1 cellular context compared by ENCODE assay signal in the genomic region with DNA sequence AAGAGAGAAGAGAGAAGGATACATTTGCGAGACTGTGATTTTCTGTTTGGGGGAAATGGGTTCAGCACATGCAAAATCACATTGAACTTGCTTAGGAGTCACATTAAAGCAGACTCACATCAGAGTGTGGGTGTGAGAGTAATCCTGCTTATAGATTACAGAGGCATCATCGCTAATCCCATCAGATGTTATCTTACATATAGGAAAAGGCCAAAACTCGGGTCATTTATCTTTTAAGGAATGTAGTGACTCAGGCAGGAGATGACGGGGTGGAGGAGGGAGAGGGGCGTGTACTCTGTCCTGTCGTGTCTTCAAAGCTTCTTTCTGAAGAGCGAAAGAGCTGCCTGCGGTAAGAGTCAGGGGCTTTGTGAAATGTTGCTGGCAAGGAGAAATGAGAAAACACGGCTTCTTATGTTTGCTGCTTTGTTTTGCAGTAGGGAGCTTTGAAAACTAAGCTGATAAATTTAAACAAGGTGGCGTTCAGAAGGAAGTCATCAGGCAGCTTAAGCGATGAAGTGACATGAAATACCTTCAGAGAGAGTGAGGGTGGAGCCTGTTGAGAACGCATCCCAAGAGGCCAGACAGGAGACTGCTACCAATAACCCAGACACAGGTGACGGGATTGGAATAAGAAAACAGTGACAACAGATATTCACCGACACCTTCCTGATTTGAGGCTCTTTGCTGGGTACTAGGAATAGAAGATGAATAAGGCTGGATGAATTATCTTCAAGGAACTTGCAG.
TF ChIP-seq lines count a peak whose summit lies in the region.

No MANE protein-coding gene starts in this region.

TF ChIP-seq in HEK293, 187 proteins besides CTCF, POLR2A, EP300 and RAD21 (continued from another document):
- TF ChIP-seq REST (tag by site-specific recombination; IDR thresholded peaks at IDR 0.05) (no peak), ZNF660 (tag by site-specific recombination; IDR thresholded peaks at IDR 0.05) (no peak), ZNF629 (tag by site-specific recombination; IDR thresholded peaks at IDR 0.05) (no peak), SP3 (tag by site-specific recombination; IDR thresholded peaks at IDR 0.05) (peak; percentile 37), KLF10 (tag by site-specific recombination; IDR thresholded peaks at IDR 0.05) (peak; percentile 74), EGR2 (tag by site-specific recombination; IDR thresholded peaks at IDR 0.05; ENCODE audit: low read depth) (peak; percentile 53; the same call in 1 of the 2 replicates), ZIC2 (tag by site-specific recombination; IDR thresholded peaks at IDR 0.05) (no peak), TCF7L2 (IDR thresholded peaks at IDR 0.05; ENCODE audit: borderline replicate concordance, low read depth, low read length) (no peak), TRIM28 (IDR thresholded peaks at IDR 0.05; ENCODE audit: borderline replicate concordance, low read length) (no peak), ZNF423 (tag by site-specific recombination; IDR thresholded peaks at IDR 0.05) (no peak), ZBTB21 (tag by site-specific recombination; IDR thresholded peaks at IDR 0.05) (no peak), ZNF335 (tag by site-specific recombination; conservative IDR thresholded peaks at IDR 0.05) (no peak), ZEB2 (tag by site-specific recombination; IDR thresholded peaks at IDR 0.05) (no peak), ZNF623 (tag by site-specific recombination; IDR thresholded peaks at IDR 0.05) (no peak), MYNN (tag by site-specific recombination; IDR thresholded peaks at IDR 0.05; ENCODE audit: borderline replicate concordance) (no peak), ZNF776 (tag by site-specific recombination; IDR thresholded peaks at IDR 0.05; ENCODE audit: borderline replicate concordance) (no peak), ZFHX2 (tag by site-specific recombination; conservative IDR thresholded peaks at IDR 0.05) (peak; percentile 46), ZFP37 (tag by site-specific recombination; IDR thresholded peaks at IDR 0.05) (no peak), ZNF2 (tag by site-specific recombination; IDR thresholded peaks at IDR 0.05) (no peak), ZSCAN23 (tag by site-specific recombination; IDR thresholded peaks at IDR 0.05) (no peak), ZNF600 (tag by site-specific recombination; IDR thresholded peaks at IDR 0.05) (no peak), ZNF701 (tag by site-specific recombination; IDR thresholded peaks at IDR 0.05) (no peak), ZNF514 (tag by site-specific recombination; IDR thresholded peaks at IDR 0.05) (no peak), ZNF362 (tag by site-specific recombination; IDR thresholded peaks at IDR 0.05) (no peak), ZNF664 (tag by site-specific recombination; IDR thresholded peaks at IDR 0.05) (no peak), ZNF37A (tag by site-specific recombination; IDR thresholded peaks at IDR 0.05) (no peak), ZNF239 (tag by site-specific recombination; IDR thresholded peaks at IDR 0.05) (no peak), REPIN1 (tag by site-specific recombination; IDR thresholded peaks at IDR 0.05; ENCODE audit: low read depth) (no peak), ZNF354C (tag by site-specific recombination; IDR thresholded peaks at IDR 0.05; ENCODE audit: borderline replicate concordance, low read depth) (no peak)
- TF ChIP-seq, protein P1, sequence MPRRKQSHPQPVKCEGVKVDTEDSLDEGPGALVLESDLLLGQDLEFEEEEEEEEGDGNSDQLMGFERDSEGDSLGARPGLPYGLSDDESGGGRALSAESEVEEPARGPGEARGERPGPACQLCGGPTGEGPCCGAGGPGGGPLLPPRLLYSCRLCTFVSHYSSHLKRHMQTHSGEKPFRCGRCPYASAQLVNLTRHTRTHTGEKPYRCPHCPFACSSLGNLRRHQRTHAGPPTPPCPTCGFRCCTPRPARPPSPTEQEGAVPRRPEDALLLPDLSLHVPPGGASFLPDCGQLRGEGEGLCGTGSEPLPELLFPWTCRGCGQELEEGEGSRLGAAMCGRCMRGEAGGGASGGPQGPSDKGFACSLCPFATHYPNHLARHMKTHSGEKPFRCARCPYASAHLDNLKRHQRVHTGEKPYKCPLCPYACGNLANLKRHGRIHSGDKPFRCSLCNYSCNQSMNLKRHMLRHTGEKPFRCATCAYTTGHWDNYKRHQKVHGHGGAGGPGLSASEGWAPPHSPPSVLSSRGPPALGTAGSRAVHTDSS (tag by site-specific recombination; IDR thresholded peaks at IDR 0.05): no peak
- TF ChIP-seq, protein P2, sequence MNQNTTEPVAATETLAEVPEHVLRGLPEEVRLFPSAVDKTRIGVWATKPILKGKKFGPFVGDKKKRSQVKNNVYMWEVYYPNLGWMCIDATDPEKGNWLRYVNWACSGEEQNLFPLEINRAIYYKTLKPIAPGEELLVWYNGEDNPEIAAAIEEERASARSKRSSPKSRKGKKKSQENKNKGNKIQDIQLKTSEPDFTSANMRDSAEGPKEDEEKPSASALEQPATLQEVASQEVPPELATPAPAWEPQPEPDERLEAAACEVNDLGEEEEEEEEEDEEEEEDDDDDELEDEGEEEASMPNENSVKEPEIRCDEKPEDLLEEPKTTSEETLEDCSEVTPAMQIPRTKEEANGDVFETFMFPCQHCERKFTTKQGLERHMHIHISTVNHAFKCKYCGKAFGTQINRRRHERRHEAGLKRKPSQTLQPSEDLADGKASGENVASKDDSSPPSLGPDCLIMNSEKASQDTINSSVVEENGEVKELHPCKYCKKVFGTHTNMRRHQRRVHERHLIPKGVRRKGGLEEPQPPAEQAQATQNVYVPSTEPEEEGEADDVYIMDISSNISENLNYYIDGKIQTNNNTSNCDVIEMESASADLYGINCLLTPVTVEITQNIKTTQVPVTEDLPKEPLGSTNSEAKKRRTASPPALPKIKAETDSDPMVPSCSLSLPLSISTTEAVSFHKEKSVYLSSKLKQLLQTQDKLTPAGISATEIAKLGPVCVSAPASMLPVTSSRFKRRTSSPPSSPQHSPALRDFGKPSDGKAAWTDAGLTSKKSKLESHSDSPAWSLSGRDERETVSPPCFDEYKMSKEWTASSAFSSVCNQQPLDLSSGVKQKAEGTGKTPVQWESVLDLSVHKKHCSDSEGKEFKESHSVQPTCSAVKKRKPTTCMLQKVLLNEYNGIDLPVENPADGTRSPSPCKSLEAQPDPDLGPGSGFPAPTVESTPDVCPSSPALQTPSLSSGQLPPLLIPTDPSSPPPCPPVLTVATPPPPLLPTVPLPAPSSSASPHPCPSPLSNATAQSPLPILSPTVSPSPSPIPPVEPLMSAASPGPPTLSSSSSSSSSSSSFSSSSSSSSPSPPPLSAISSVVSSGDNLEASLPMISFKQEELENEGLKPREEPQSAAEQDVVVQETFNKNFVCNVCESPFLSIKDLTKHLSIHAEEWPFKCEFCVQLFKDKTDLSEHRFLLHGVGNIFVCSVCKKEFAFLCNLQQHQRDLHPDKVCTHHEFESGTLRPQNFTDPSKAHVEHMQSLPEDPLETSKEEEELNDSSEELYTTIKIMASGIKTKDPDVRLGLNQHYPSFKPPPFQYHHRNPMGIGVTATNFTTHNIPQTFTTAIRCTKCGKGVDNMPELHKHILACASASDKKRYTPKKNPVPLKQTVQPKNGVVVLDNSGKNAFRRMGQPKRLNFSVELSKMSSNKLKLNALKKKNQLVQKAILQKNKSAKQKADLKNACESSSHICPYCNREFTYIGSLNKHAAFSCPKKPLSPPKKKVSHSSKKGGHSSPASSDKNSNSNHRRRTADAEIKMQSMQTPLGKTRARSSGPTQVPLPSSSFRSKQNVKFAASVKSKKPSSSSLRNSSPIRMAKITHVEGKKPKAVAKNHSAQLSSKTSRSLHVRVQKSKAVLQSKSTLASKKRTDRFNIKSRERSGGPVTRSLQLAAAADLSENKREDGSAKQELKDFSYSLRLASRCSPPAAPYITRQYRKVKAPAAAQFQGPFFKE (tag by site-specific recombination; IDR thresholded peaks at IDR 0.05; ENCODE audit: borderline replicate concordance): no peak
- TF ChIP-seq, protein P3, sequence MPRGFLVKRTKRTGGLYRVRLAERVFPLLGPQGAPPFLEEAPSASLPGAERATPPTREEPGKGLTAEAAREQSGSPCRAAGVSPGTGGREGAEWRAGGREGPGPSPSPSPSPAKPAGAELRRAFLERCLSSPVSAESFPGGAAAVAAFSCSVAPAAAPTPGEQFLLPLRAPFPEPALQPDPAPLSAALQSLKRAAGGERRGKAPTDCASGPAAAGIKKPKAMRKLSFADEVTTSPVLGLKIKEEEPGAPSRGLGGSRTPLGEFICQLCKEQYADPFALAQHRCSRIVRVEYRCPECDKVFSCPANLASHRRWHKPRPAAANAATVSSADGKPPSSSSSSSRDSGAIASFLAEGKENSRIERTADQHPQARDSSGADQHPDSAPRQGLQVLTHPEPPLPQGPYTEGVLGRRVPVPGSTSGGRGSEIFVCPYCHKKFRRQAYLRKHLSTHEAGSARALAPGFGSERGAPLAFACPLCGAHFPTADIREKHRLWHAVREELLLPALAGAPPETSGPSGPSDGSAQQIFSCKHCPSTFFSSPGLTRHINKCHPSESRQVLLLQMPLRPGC (tag by site-specific recombination; IDR thresholded peaks at IDR 0.05): no peak
- TF ChIP-seq, protein P4, sequence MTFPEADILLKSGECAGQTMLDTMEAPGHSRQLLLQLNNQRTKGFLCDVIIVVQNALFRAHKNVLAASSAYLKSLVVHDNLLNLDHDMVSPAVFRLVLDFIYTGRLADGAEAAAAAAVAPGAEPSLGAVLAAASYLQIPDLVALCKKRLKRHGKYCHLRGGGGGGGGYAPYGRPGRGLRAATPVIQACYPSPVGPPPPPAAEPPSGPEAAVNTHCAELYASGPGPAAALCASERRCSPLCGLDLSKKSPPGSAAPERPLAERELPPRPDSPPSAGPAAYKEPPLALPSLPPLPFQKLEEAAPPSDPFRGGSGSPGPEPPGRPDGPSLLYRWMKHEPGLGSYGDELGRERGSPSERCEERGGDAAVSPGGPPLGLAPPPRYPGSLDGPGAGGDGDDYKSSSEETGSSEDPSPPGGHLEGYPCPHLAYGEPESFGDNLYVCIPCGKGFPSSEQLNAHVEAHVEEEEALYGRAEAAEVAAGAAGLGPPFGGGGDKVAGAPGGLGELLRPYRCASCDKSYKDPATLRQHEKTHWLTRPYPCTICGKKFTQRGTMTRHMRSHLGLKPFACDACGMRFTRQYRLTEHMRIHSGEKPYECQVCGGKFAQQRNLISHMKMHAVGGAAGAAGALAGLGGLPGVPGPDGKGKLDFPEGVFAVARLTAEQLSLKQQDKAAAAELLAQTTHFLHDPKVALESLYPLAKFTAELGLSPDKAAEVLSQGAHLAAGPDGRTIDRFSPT (tag by site-specific recombination; IDR thresholded peaks at IDR 0.05): 0 out of 2 replicates have a peak, but pooled peaks have one; percentile 22
